8 cellular contexts compared by ENCODE assay signal in genomic region chr20:41339957-41340326, GRCh38. TPM values are rescaled to one million over a fixed set of nuclear protein-coding genes. Genes with fewer than 3 reads are reported as not detected.
A peak's percentile ranks its signal among the peaks of the same experiment; 100 is the strongest.
DNase-seq lines count a peak whose midpoint lies in the region; ATAC-seq and TF ChIP-seq lines count a peak whose summit lies in the region.

No MANE protein-coding gene starts in this region.

- no peak overlapping the region for H4K12ac ChIP-seq in trophoblast cell (ENCODE audit: low read depth, low read length)

- H3K36me3 ChIP-seq in Caco-2 (ENCODE audit: control insufficient read depth, insufficient read depth, low read length) (no peaks in the 10 kb centered on the region), GM23248 (ENCODE audit: low read depth) (no peaks in the 10 kb centered on the region), heart right ventricle (no peaks in the 10 kb centered on the region), trophoblast cell (ENCODE audit: control insufficient read depth in 1 of 2, insufficient read depth in 2 of 2, low read length in 2 of 2) (no peaks in the 10 kb centered on the region), tibial nerve (no peaks in the 10 kb centered on the region)

- H3K79me1 ChIP-seq in trophoblast cell (ENCODE audit: low read length), result peaks cover 11% of the 10 kb centered on the region

- H3K4me3 ChIP-seq in Caco-2 (ENCODE audit: low read depth, low read length) (peak overlapping the region; percentile 51), GM23248 (peak overlapping the region; percentile 72), heart right ventricle (peak overlapping the region in 9 of 10 donors; percentile 36 to 67 (median 59)), trophoblast cell (ENCODE audit: low read depth, low read length) (no peak overlapping the region), tibial nerve (peak overlapping the region; percentile 26 to 55 (median 36))

- TF ChIP-seq POLR2A in tibial nerve (IDR thresholded peaks at IDR 0.05), result no peak

- peaks cover 9% of the 10 kb centered on the region for H3K36me3 Mint-ChIP-seq in Caco-2 (ENCODE audit: insufficient read depth, unreplicated experiment)
- H3K36me3 Mint-ChIP-seq in activated naive CD8-positive, alpha-beta T cell treated with anti-CD3 and anti-CD28 coated beads, Interleukin-2, amount 50 U/mL, for 24 hours (ENCODE audit: low read depth), result no peaks in the 10 kb centered on the region

- H3K27me3 ChIP-seq in Caco-2 (replicated peaks; ENCODE audit: control insufficient read depth, insufficient read depth, low read length), result no peaks in the 10 kb centered on the region
- H3K27me3 ChIP-seq in GM23248 (replicated peaks; ENCODE audit: insufficient read depth), result no peaks in the 10 kb centered on the region
- peaks cover 0 to 11% (median 0%) of the 10 kb centered on the region in 7 donors for H3K27me3 ChIP-seq in heart right ventricle
- no peaks in the 10 kb centered on the region for H3K27me3 ChIP-seq in trophoblast cell (ENCODE audit: insufficient read depth, low read length)
- no peaks in the 10 kb centered on the region for H3K27me3 ChIP-seq in tibial nerve

- H3K14ac ChIP-seq in trophoblast cell (ENCODE audit: low read length), result no peak overlapping the region

- peak overlapping the region; percentile 96 for H3K4me3 Mint-ChIP-seq in Caco-2 (ENCODE audit: unreplicated experiment)
- H3K4me3 Mint-ChIP-seq in activated naive CD8-positive, alpha-beta T cell treated with anti-CD3 and anti-CD28 coated beads, Interleukin-2, amount 50 U/mL, for 24 hours, result peak overlapping the region; percentile 75

- no peak overlapping the region for H2BK5ac ChIP-seq in trophoblast cell (ENCODE audit: low read depth, low read length, poor library complexity)

- intact Hi-C loops in Caco-2 (cut with micrococcal nuclease; ENCODE audit: unreplicated experiment), result loop anchor here (1.0 to 5.0 kb wide), 13 partner anchors 23 to 372 kb away; partner anchors contain the start of genes CHD6 and ZHX3
- intact Hi-C loops in heart right ventricle (cut with DNase I), result loop anchor here (1.0 to 10.0 kb wide), 24 partner anchors 71 to 375 kb away; partner anchors contain the start of genes PLCG1 (in 5 of the 10) and CHD6 (in 1 of the 10)

- no peaks in the 10 kb centered on the region for H4K20me1 ChIP-seq in GM23248 (ENCODE audit: insufficient read depth)

- TF ChIP-seq CTCF in Caco-2 (IDR thresholded peaks at IDR 0.05; ENCODE audit: insufficient read depth in 1 of 2, low read depth in 1 of 2, low read length in 1 of 2, severe bottlenecking in 1 of 2, unreplicated experiment in 1 of 2) (peak; percentile 99 to 100), heart right ventricle (IDR thresholded peaks at IDR 0.05) (peak; percentile 98 to 100 (median 99)), tibial nerve (IDR thresholded peaks at IDR 0.05) (peak; percentile 97 to 100 (median 99))

- H3K4ac ChIP-seq in trophoblast cell (ENCODE audit: low read depth, low read length), result no peak overlapping the region

- H2AFZ ChIP-seq in GM23248 (peak overlapping the region; percentile 90), trophoblast cell (ENCODE audit: insufficient read depth, low read length, poor library complexity) (peak overlapping the region; percentile 81)

- peak overlapping the region; percentile 69 for H3K27ac Mint-ChIP-seq in Caco-2 (ENCODE audit: unreplicated experiment)
- no peak overlapping the region for H3K27ac Mint-ChIP-seq in activated naive CD8-positive, alpha-beta T cell treated with anti-CD3 and anti-CD28 coated beads, Interleukin-2, amount 50 U/mL, for 24 hours

- H3K27me3 Mint-ChIP-seq in Caco-2 (ENCODE audit: insufficient read depth, unreplicated experiment), result no peaks in the 10 kb centered on the region
- H3K27me3 Mint-ChIP-seq in activated naive CD8-positive, alpha-beta T cell treated with anti-CD3 and anti-CD28 coated beads, Interleukin-2, amount 50 U/mL, for 24 hours, result peaks cover 7% of the 10 kb centered on the region

- H3K79me2 ChIP-seq in GM23248 (ENCODE audit: insufficient read depth), result 0 out of 2 replicates have a peak, but pooled peaks cover 9% of the 10 kb centered on the region
- peaks cover 3% of the 10 kb centered on the region for H3K79me2 ChIP-seq in trophoblast cell (ENCODE audit: control insufficient read depth, insufficient read depth, low read length, poor library complexity)

- H3K4me1 ChIP-seq in Caco-2 (peaks cover 25% of the 10 kb centered on the region), GM23248 (ENCODE audit: insufficient read depth) (no peaks in the 10 kb centered on the region), heart right ventricle (peaks cover 3 to 45% (median 24%) of the 10 kb centered on the region in 9 donors), trophoblast cell (ENCODE audit: control insufficient read depth in 1 of 2, insufficient read depth in 2 of 2, low read length in 2 of 2) (peaks cover 19 to 21% of the 10 kb centered on the region in 2 experiments), tibial nerve (peaks cover 0 to 39% (median 6%) of the 10 kb centered on the region in 4 donors)

- H3K9me3 ChIP-seq in Caco-2 (no peaks in the 10 kb centered on the region), GM23248 (ENCODE audit: low read depth) (no peaks in the 10 kb centered on the region), heart right ventricle (no peaks in the 10 kb centered on the region), trophoblast cell (ENCODE audit: insufficient read depth, low read depth, low read length) (no peaks in the 10 kb centered on the region), tibial nerve (no peaks in the 10 kb centered on the region)

- no peaks in the 10 kb centered on the region for H3K9me2 ChIP-seq in GM23248 (ENCODE audit: insufficient read depth)

- DNase-seq in Caco-2 (peak; percentile 98 to 100), GM23248 (peak; percentile 77), NCI-H1105 (lab: John Stamatoyannopoulos, UW) (peak; percentile 86), T follicular helper cell (ENCODE audit: low read depth) (peak; percentile 77), heart right ventricle (peak; percentile 85 to 86), trophoblast cell (peak; percentile 96 to 98), tibial nerve (ENCODE audit: low spot score in 2 of 2) (peak; percentile 79 to 89)
- DNase-seq in activated naive CD8-positive, alpha-beta T cell treated with anti-CD3 and anti-CD28 coated beads, Interleukin-2, amount 50 U/mL, for 24 hours, result peak; percentile 89

- H3K4me1 Mint-ChIP-seq in Caco-2 (ENCODE audit: low read depth, unreplicated experiment), result peaks cover 21% of the 10 kb centered on the region
- H3K4me1 Mint-ChIP-seq in activated naive CD8-positive, alpha-beta T cell treated with anti-CD3 and anti-CD28 coated beads, Interleukin-2, amount 50 U/mL, for 24 hours, result peaks cover 5% of the 10 kb centered on the region

- H3K4me2 ChIP-seq in GM23248 (ENCODE audit: unreplicated experiment) (peak overlapping the region; percentile 77), trophoblast cell (ENCODE audit: low read length) (peak overlapping the region; percentile 79)

- H4K8ac ChIP-seq in trophoblast cell (ENCODE audit: low read depth, low read length), result no peak overlapping the region

- no peak overlapping the region for H2BK12ac ChIP-seq in trophoblast cell (ENCODE audit: low read length)

- ATAC-seq in activated naive CD8-positive, alpha-beta T cell treated with anti-CD3 and anti-CD28 coated beads, Interleukin-2, amount 50 U/mL, for 24 hours, result peak; percentile 81
- peak; percentile 69 to 89 (median 84) for ATAC-seq in heart right ventricle

- H2BK120ac ChIP-seq in trophoblast cell (ENCODE audit: insufficient read depth, low read length, poor library complexity), result no peak overlapping the region

- 10% methylated on average over 25 of the region's 25 CpGs for WGBS in GM23248 (ENCODE audit: low coverage in 1 of 2, low lambda C conversion rate in 2 of 2, missing lambda C conversion rate in 2 of 2), 2 experiments
- 4 to 6% methylated on average over 25 of the region's 25 CpGs for WGBS in heart right ventricle, 2 donors
- no CpG with 5 or more reads among the region's 25 CpGs for WGBS in trophoblast cell (ENCODE audit: extremely low coverage, insufficient coverage, insufficient read length)
- 9 to 10% methylated on average over 20 to 25 of the region's 25 CpGs for WGBS in tibial nerve, 2 donors

- no peak overlapping the region for H3K23ac ChIP-seq in trophoblast cell (ENCODE audit: low read length)

- no peaks in the 10 kb centered on the region for H3F3A ChIP-seq in GM23248 (ENCODE audit: insufficient read depth)

- H2AK5ac ChIP-seq in trophoblast cell (ENCODE audit: low read length), result no peak overlapping the region

- H3K18ac ChIP-seq in trophoblast cell (ENCODE audit: low read length), result no peak overlapping the region

- peak overlapping the region; percentile 76 for H3K9ac ChIP-seq in GM23248
- no peak overlapping the region for H3K9ac ChIP-seq in trophoblast cell (ENCODE audit: low read length)

- H3K9me3 Mint-ChIP-seq in Caco-2 (ENCODE audit: unreplicated experiment), result no peaks in the 10 kb centered on the region
- no peaks in the 10 kb centered on the region for H3K9me3 Mint-ChIP-seq in activated naive CD8-positive, alpha-beta T cell treated with anti-CD3 and anti-CD28 coated beads, Interleukin-2, amount 50 U/mL, for 24 hours

- in situ Hi-C loops in GM23248 (cut with MboI), result loop anchor here (10.0 to 25.0 kb wide), 2 partner anchors 165 to 353 kb away; no protein-coding TSS in a partner anchor

- H4K91ac ChIP-seq in trophoblast cell (ENCODE audit: low read depth, low read length), result no peak overlapping the region

- H3K27ac ChIP-seq in GM23248 (no peak overlapping the region), heart right ventricle (peak overlapping the region; percentile 40 to 86 (median 80)), trophoblast cell (ENCODE audit: low read depth, low read length) (no peak overlapping the region), tibial nerve (peak overlapping the region; percentile 63 to 90 (median 80))

- BruUV-seq in Caco-2 (replicated peaks; lab: Mats Ljungman, UMichigan), result no TSS peak

- POLR2A ChIA-PET in Caco-2 (lab: Charles Lee), result interaction anchor here (0.5 to 2.0 kb wide), 22 partner anchors 14 to 1770 kb away, joined by 3 to 16 read pairs (median 6); partner anchors contain the start of gene ZHX3

- peak in 1 of 2 donors; percentile 36 for TF ChIP-seq EP300 in tibial nerve (IDR thresholded peaks at IDR 0.05)

- CTCF ChIA-PET in Caco-2 (lab: Charles Lee), result interaction anchor here (0.6 to 4.3 kb wide), 87 partner anchors 8 to 1884 kb away, joined by 3 to 185 read pairs (median 5); partner anchors contain the start of genes CHD6, PLCG1 and ZHX3

RNA-seq across cellular contexts. Expression of gene LPIN3, which starts 0.7 kb away (rescaled TPM):
- total RNA-seq in Caco-2 (2022), result 32.6 and 32.8 TPM in 2 replicates
- total RNA-seq in GM23248 (2014; rRNA removed; shearing (Covaris generic)), result 11.1 and 11.5 TPM in 2 replicates
- 13.0 and 14.5 TPM in 2 replicates for polyA plus RNA-seq in GM23248 (2016; fragmentation: Nextera tagmentation; extraction: Ambion mirVana)
- 10 to 100 TPM; 12.5 to 26.5 (median 18.2) TPM for total RNA-seq in heart right ventricle
- polyA plus RNA-seq in heart right ventricle, result 10 to 100 TPM; 11.1 to 45.5 TPM
- polyA plus RNA-seq in trophoblast cell (2013), result 6.5 TPM in 2 replicates
- 10 to 100 TPM; 24.5 to 64.8 (median 36.5) TPM for total RNA-seq in tibial nerve

RNA-seq across cellular contexts. Expression of gene ZHX3, which starts 22.4 kb away (rescaled TPM):
- total RNA-seq in Caco-2 (2022) (22.9 and 24.6 TPM in 2 replicates), heart right ventricle (10 to 100 TPM; 26.2 to 51.8 (median 31.0) TPM), tibial nerve (10 to 100 TPM; 47.1 to 58.6 (median 50.7) TPM)
- 37.3 and 38.5 TPM in 2 replicates for total RNA-seq in GM23248 (2014; rRNA removed; shearing (Covaris generic))
- polyA plus RNA-seq in GM23248 (2016; fragmentation: Nextera tagmentation; extraction: Ambion mirVana) (9.8 and 11.5 TPM in 2 replicates), heart right ventricle (10 to 100 TPM in 1 of 2 donors, 1 to 10 TPM in 1; 6.5 to 20.6 TPM)
- polyA plus RNA-seq in trophoblast cell (2013), result 5.3 and 6.3 TPM in 2 replicates

RNA-seq across cellular contexts. Expression of gene EMILIN3, which starts 26.7 kb away (rescaled TPM):
- 0.50 and 0.51 TPM in 2 replicates for total RNA-seq in Caco-2 (2022)
- 0.13 TPM in 1 of 2 replicates, not detected in the other for total RNA-seq in GM23248 (2014; rRNA removed; shearing (Covaris generic))
- polyA plus RNA-seq in GM23248 (2016; fragmentation: Nextera tagmentation; extraction: Ambion mirVana), result 0.11 TPM in 1 of 2 replicates, not detected in the other
- total RNA-seq in heart right ventricle, result 1 to 10 TPM in 8 of 10 donors, under 1 TPM in 2; 0.20 to 5.3 (median 2.8) TPM
- polyA plus RNA-seq in heart right ventricle, result 1 to 10 TPM; 2.1 to 6.4 TPM
- 0.34 and 0.37 TPM in 2 replicates for polyA plus RNA-seq in trophoblast cell (2013)
- 10 to 100 TPM in 3 of 4 donors, 1 to 10 TPM in 1; 1.8 to 84.6 (median 32.9) TPM for total RNA-seq in tibial nerve

Comparison
In these comparisons a context has a peak if more than half of its experiments do, and no peak if none do; other contexts are left out.
1. H3K27ac ChIP-seq: peak in heart right ventricle (10 of 10) and tibial nerve (4 of 4); none in GM23248 (single experiment) and trophoblast cell (single experiment).
2. Peak in every context shown above with its lines, with median percentiles within 50 percentile points of each other: DNase-seq and CTCF ChIP-seq.